ENCODE assay signal across 1 cellular context in genomic region chr2:43068053-43068471, GRCh38.
TF ChIP-seq lines count a peak whose summit lies in the region.

No MANE protein-coding gene starts in this region.

TF ChIP-seq in WTC11, 78 proteins besides CTCF, POLR2A, EP300 and RAD21 (continued from another document):
- TF ChIP-seq IRF1 (CRISPR knock-in tag; IDR thresholded peaks at IDR 0.05), result no peak
- no peak for TF ChIP-seq ZNF281 (CRISPR knock-in tag; IDR thresholded peaks at IDR 0.05)
- TF ChIP-seq ZNF232 (CRISPR knock-in tag; IDR thresholded peaks at IDR 0.05), result no peak
- TF ChIP-seq ZNF138 (CRISPR knock-in tag; conservative IDR thresholded peaks at IDR 0.05), result no peak
- TF ChIP-seq ZNF423 (CRISPR knock-in tag; IDR thresholded peaks at IDR 0.05), result no peak
- no peak for TF ChIP-seq E2F4 (CRISPR knock-in tag; IDR thresholded peaks at IDR 0.05; ENCODE audit: borderline replicate concordance, low read depth)
